Comparison of ENCODE assay signal across 16 cellular contexts in the genomic region with DNA sequence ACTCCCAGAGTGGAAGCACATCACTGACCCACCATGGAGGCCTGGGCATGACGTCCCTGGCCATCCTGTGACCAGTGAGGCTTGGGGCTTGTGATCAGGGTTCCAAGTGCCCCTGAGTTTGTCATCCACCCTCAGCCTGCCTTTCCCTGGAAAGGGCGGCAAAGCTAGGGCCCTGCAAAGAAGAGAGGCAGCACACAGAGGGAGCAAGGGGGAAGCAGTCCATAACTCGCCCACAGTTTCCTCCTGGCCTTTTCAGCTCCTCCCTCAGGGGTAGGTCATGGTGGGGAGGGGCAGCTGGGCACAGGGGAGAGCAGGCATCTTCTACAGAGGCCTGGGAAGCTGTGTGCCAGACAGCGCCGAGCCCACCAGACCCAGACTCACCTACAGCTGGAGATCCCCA. TPM values are rescaled to one million over a fixed set of nuclear protein-coding genes. Genes with fewer than 3 reads are reported as not detected.
DNase-seq lines count a peak whose midpoint lies in the region; ATAC-seq and TF ChIP-seq lines count a peak whose summit lies in the region.
"Had no signal": no experiment of that assay in that cellular context is flagged by ENCODE, and none has a peak within 500 bp of the region (broad histone marks: within the 10 kb centered on the region; RNA-seq: fewer than 3 reads in every experiment).

A gene with protein sequence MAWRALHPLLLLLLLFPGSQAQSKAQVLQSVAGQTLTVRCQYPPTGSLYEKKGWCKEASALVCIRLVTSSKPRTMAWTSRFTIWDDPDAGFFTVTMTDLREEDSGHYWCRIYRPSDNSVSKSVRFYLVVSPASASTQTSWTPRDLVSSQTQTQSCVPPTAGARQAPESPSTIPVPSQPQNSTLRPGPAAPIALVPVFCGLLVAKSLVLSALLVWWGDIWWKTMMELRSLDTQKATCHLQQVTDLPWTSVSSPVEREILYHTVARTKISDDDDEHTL (plus strand): TSS at position 313 of the 400 bp plus-strand sequence. CDS start 269 bp downstream, outside the sequence.

- intact Hi-C loops in CD8-positive, alpha-beta T cell (cut with DNase I, micrococcal nuclease): loop anchor here in 1 of 2 experiments (2.0 kb wide), 1 partner anchor 34 kb away; no protein-coding TSS in a partner anchor

- H3K27me3 ChIP-seq in BLaER1 treated with 17β-estradiol and CSF1 and Interleukin-3, amounts not matched to agents 10 nM and 100 nM: 0 out of 22 replicates have a peak, but pooled peaks cover 0 to 4% (median 0%) of the 10 kb centered on the region in 11 experiments
- H3K27me3 ChIP-seq in CD8-positive, alpha-beta T cell (ENCODE audit: insufficient read depth, low read length): no peaks in the 10 kb centered on the region

- H3K27ac ChIP-seq in BLaER1 treated with 17β-estradiol and CSF1 and Interleukin-3, amounts not matched to agents 10 nM and 100 nM: peak within 1 kb of the TSS in 3 of 11 experiments; percentile 43 to 53 (median 44); a peak in 3 of 22 replicates
- peak within 1 kb of the TSS; percentile 47 for H3K27ac ChIP-seq in CD8-positive, alpha-beta T cell (ENCODE audit: low read depth, low read length)
- H3K27ac ChIP-seq: prostate gland had no signal

- peak within 1 kb of the TSS in 3 of 11 experiments; percentile 30 to 57 (median 56); a peak in 4 of 22 replicates for H3K9ac ChIP-seq in BLaER1 treated with 17β-estradiol and CSF1 and Interleukin-3, amounts not matched to agents 10 nM and 100 nM

- H3K4me2 ChIP-seq in BLaER1 treated with 17β-estradiol and CSF1 and Interleukin-3, amounts not matched to agents 10 nM and 100 nM: peak within 1 kb of the TSS; percentile 64 to 93 (median 83)

- no peaks in the 10 kb centered on the region for H3K27me3 Mint-ChIP-seq in CD8-positive, alpha-beta T cell (ENCODE audit: low read depth)
- no peaks in the 10 kb centered on the region for H3K27me3 Mint-ChIP-seq in T-cell
- H3K27me3 Mint-ChIP-seq in memory B cell: no peaks in the 10 kb centered on the region

- no peaks in the 10 kb centered on the region for H3K9me3 ChIP-seq in BLaER1 treated with 17β-estradiol and CSF1 and Interleukin-3, amounts not matched to agents 10 nM and 100 nM (replicated peaks in 1 of 11)
- H3K9me3 ChIP-seq in CD8-positive, alpha-beta T cell (ENCODE audit: low read length): no peaks in the 10 kb centered on the region
- H3K9me3 ChIP-seq: prostate gland had no signal

- H3K4me1 ChIP-seq in BLaER1 treated with 17β-estradiol and CSF1 and Interleukin-3, amounts not matched to agents 10 nM and 100 nM: peaks cover 39 to 60% (median 57%) of the 10 kb centered on the region in 10 experiments
- peaks cover 57% of the 10 kb centered on the region for H3K4me1 ChIP-seq in CD8-positive, alpha-beta T cell (ENCODE audit: insufficient read depth, low read length)
- H3K4me1 ChIP-seq: prostate gland had no signal

- no peaks in the 10 kb centered on the region for H3K9me3 Mint-ChIP-seq in CD8-positive, alpha-beta T cell
- H3K9me3 Mint-ChIP-seq in T-cell (no peaks in the 10 kb centered on the region), memory B cell (no peaks in the 10 kb centered on the region)

- POLR2A ChIA-PET in CD8-positive, alpha-beta T cell (lab: Charles Lee): interaction anchor here (0.6 to 3.0 kb wide), 4 partner anchors 10 to 391 kb away, joined by 3 to 21 read pairs (median 12); no protein-coding TSS in a partner anchor
- POLR2A ChIA-PET in T-cell (lab: Charles Lee): no interaction called here

- H3K27ac Mint-ChIP-seq in CD8-positive, alpha-beta T cell: peak within 1 kb of the TSS; percentile 98
- H3K27ac Mint-ChIP-seq in T-cell: peak within 1 kb of the TSS; percentile 77 to 90
- H3K27ac Mint-ChIP-seq in memory B cell: peak within 1 kb of the TSS; percentile 92

- TF ChIP-seq CTCF in CD8-positive, alpha-beta T cell (IDR thresholded peaks at IDR 0.05): no peak

- no peaks in the 10 kb centered on the region for H3K36me3 ChIP-seq in BLaER1 treated with 17β-estradiol and CSF1 and Interleukin-3, amounts not matched to agents 10 nM and 100 nM
- H3K36me3 ChIP-seq in CD8-positive, alpha-beta T cell (ENCODE audit: insufficient read depth, low read length): no peaks in the 10 kb centered on the region
- H3K36me3 ChIP-seq: prostate gland had no signal

- no peak for ATAC-seq in CD8-positive, alpha-beta T cell
- no peak for ATAC-seq in T-cell (replicated peaks in 1 of 4)
- no peak for ATAC-seq in memory B cell (ENCODE audit: low read depth)
- no peak for ATAC-seq in esophagus mucosa

- H3K36me3 Mint-ChIP-seq in CD8-positive, alpha-beta T cell: no peaks in the 10 kb centered on the region
- no peaks in the 10 kb centered on the region for H3K36me3 Mint-ChIP-seq in T-cell
- no peaks in the 10 kb centered on the region for H3K36me3 Mint-ChIP-seq in memory B cell

- no peaks in the 10 kb centered on the region; a peak in 1 of 22 replicates for H4K20me1 ChIP-seq in BLaER1 treated with 17β-estradiol and CSF1 and Interleukin-3, amounts not matched to agents 10 nM and 100 nM

- H3K4me3 ChIP-seq in BLaER1 treated with 17β-estradiol and CSF1 and Interleukin-3, amounts not matched to agents 10 nM and 100 nM: no peak within 1 kb of the TSS
- no peak within 1 kb of the TSS for H3K4me3 ChIP-seq in CD8-positive, alpha-beta T cell (ENCODE audit: low read depth, low read length)
- H3K4me3 ChIP-seq: prostate gland, skin epidermis had no signal

- H3K4me1 Mint-ChIP-seq in CD8-positive, alpha-beta T cell (ENCODE audit: low read depth): peaks cover 63% of the 10 kb centered on the region
- peaks cover 55 to 58% (median 55%) of the 10 kb centered on the region in 3 donors for H3K4me1 Mint-ChIP-seq in T-cell
- peaks cover 25% of the 10 kb centered on the region for H3K4me1 Mint-ChIP-seq in memory B cell

- peak within 1 kb of the TSS; percentile 69 for H3K4me3 Mint-ChIP-seq in CD8-positive, alpha-beta T cell
- H3K4me3 Mint-ChIP-seq in T-cell: peak within 1 kb of the TSS in 2 of 3 donors; percentile 34 to 73
- no peak within 1 kb of the TSS for H3K4me3 Mint-ChIP-seq in memory B cell

- CTCF ChIA-PET in CD8-positive, alpha-beta T cell (lab: Charles Lee): interaction anchor here (1.1 to 6.6 kb wide), 5 partner anchors 14 to 33 kb away, joined by 3 to 59 read pairs (median 20); no protein-coding TSS in a partner anchor
- CTCF ChIA-PET in T-cell (lab: Charles Lee): interaction anchor here in 1 of 2 donors (1.6 to 3.0 kb wide), 2 partner anchors 14 kb away, joined by 4 to 11 read pairs; no protein-coding TSS in a partner anchor

- DNase-seq in CD8-positive, alpha-beta T cell: no peak
- no peak for DNase-seq in T-cell
- DNase-seq in memory B cell (ENCODE audit: low spot score in 2 of 2): no peak
- no peak for DNase-seq in AG08395 (ENCODE audit: low spot score)
- DNase-seq in islet precursor cell: no peak
- no peak for DNase-seq in HT-29 (ENCODE audit: low spot score)
- DNase-seq: AML-193, NCI-H774, trophoblast cell had no signal

RNA-seq across cellular contexts. Expression of the gene that starts here (rescaled TPM):
- not detected for total RNA-seq in CD8-positive, alpha-beta T cell
- total RNA-seq in T-cell (not detected), esophagus mucosa (not detected)
- total RNA-seq in HT-29 (2014; rRNA removed; shearing (Covaris generic)): not detected in 2 replicates
- total RNA-seq: dermis microvascular lymphatic vessel endothelial cell, H7, liver, prostate gland had no signal
